1 cellular context compared by ENCODE assay signal in the genomic region with DNA sequence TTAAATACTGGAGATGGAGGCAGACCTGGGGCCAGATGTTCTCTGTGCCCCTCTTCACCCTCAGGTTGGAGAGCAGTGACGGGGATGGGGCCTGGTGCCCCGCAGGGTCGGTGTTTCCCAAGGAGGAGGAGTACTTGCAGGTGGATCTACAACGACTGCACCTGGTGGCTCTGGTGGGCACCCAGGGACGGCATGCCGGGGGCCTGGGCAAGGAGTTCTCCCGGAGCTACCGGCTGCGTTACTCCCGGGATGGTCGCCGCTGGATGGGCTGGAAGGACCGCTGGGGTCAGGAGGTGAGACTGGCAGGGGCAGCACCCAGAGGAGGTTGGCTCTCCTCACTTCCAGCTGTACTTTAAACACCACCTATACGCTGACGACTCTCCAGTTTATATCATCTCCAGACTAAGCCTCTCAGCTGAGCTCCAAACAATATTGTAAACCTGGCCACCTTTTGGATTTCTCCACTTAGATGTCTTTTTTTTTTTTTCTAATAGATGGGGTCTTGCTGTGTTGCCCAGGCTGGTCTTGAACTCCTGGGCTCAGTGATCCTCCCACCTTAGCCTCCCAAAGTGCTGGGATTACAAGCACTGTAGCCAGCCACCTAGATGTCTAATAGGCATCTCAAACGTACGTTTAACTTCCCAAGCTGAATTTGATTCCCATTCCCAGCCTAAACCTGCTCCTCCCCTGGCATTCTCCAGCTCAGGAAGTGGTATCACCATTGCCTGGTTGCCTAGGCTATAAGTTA.
TF ChIP-seq lines count a peak whose summit lies in the region.

No MANE protein-coding gene starts in this region.

TF ChIP-seq in IMR-90, 13 proteins besides CTCF, POLR2A, EP300 and RAD21 (continued from another document):
- TF ChIP-seq, protein P1, sequence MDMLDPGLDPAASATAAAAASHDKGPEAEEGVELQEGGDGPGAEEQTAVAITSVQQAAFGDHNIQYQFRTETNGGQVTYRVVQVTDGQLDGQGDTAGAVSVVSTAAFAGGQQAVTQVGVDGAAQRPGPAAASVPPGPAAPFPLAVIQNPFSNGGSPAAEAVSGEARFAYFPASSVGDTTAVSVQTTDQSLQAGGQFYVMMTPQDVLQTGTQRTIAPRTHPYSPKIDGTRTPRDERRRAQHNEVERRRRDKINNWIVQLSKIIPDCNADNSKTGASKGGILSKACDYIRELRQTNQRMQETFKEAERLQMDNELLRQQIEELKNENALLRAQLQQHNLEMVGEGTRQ (IDR thresholded peaks at IDR 0.05; ENCODE audit: low read depth, low read length): no peak
- no peak for TF ChIP-seq CHD1 (IDR thresholded peaks at IDR 0.05; ENCODE audit: low read depth, low read length)
- no peak for TF ChIP-seq MXI1 (IDR thresholded peaks at IDR 0.05; ENCODE audit: borderline replicate concordance, low read depth, low read length)
- TF ChIP-seq SMC3 (IDR thresholded peaks at IDR 0.05; ENCODE audit: low read depth, low read length): no peak
- TF ChIP-seq, protein P2, sequence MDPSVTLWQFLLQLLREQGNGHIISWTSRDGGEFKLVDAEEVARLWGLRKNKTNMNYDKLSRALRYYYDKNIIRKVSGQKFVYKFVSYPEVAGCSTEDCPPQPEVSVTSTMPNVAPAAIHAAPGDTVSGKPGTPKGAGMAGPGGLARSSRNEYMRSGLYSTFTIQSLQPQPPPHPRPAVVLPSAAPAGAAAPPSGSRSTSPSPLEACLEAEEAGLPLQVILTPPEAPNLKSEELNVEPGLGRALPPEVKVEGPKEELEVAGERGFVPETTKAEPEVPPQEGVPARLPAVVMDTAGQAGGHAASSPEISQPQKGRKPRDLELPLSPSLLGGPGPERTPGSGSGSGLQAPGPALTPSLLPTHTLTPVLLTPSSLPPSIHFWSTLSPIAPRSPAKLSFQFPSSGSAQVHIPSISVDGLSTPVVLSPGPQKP (IDR thresholded peaks at IDR 0.05; ENCODE audit: borderline replicate concordance, low read depth, low read length): no peak
- TF ChIP-seq RCOR1 (IDR thresholded peaks at IDR 0.05; ENCODE audit: insufficient replicate concordance, low read length): no peak
- TF ChIP-seq MAFK (IDR thresholded peaks at IDR 0.05; ENCODE audit: low read depth, low read length): no peak
- TF ChIP-seq FOS (IDR thresholded peaks at IDR 0.05; ENCODE audit: low read depth, low read length): no peak
- TF ChIP-seq NFE2L2 (IDR thresholded peaks at IDR 0.05; ENCODE audit: low read depth, low read length): no peak
- no peak for TF ChIP-seq MAZ (IDR thresholded peaks at IDR 0.05; ENCODE audit: borderline replicate concordance, low read depth, low read length)
